ENCODE assay signal across 8 cellular contexts in the genomic region with DNA sequence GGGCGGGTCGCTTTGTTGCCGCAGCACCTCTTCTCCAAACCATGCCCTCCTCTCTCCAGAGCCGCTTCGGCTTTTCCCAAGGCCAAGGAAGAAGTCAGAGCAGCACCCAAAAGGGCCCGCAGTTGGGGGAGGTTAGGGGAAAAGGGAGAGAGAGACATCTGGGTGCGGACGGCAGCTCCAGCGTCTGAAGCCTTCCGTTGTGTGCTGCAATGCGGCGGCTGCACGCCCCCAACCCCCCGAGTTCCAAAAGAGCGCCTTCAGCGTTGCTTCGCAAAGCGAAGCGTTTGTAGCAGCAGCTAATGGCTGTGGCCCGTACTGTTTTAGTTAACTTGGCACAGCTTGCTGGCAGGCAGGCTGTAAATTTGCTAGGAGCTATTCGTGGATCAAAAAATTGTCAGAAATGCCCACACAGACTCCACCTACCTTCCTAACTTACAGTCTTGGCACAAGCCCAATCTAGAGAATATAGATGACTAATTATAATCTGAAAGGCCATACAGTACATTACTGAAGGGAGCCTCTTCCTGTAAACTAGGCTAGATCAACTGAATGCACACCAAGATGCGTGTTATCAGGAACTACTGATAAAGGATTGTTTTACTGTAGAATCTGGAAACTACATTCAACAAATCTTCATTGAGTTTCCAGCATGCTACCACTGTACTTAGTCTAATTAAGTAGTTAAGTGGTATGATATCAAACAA. TPM values are rescaled to one million over a fixed set of nuclear protein-coding genes. Genes with fewer than 3 reads are reported as not detected.
A peak's percentile ranks its signal among the peaks of the same experiment; 100 is the strongest.
DNase-seq lines count a peak whose midpoint lies in the region; ATAC-seq and TF ChIP-seq lines count a peak whose summit lies in the region.

No MANE protein-coding gene starts in this region.

- H2BK15ac ChIP-seq in neuronal stem cell (ENCODE audit: low read length), result no peak overlapping the region

- peaks cover 0 to 39% (median 17%) of the 10 kb centered on the region in 3 donors for H3K4me1 ChIP-seq in gastroesophageal sphincter
- peaks cover 0 to 18% of the 10 kb centered on the region in 2 donors for H3K4me1 ChIP-seq in neuronal stem cell (ENCODE audit: control insufficient read depth in 2 of 2, insufficient read depth in 1 of 2, low read depth in 1 of 2, low read length in 2 of 2)
- peaks cover 7% of the 10 kb centered on the region for H3K4me1 ChIP-seq in thymus (ENCODE audit: control insufficient read depth, insufficient read depth, low read length)

- H3K36me3 ChIP-seq in gastroesophageal sphincter, result no peaks in the 10 kb centered on the region
- H3K36me3 ChIP-seq in neuronal stem cell (replicated peaks in 1 of 2; ENCODE audit: control insufficient read depth in 2 of 2, insufficient read depth in 2 of 2, low read length in 2 of 2), result peaks cover 0 to 6% of the 10 kb centered on the region in 2 donors
- H3K36me3 ChIP-seq in thymus (ENCODE audit: control insufficient read depth, insufficient read depth), result no peaks in the 10 kb centered on the region

- H3K27me3 ChIP-seq in gastroesophageal sphincter (no peaks in the 10 kb centered on the region), neuronal stem cell (ENCODE audit: control insufficient read depth in 3 of 3, insufficient read depth in 3 of 3, low read depth in 1 of 3, low read length in 3 of 3) (no peaks in the 10 kb centered on the region), thymus (ENCODE audit: control insufficient read depth, insufficient read depth) (no peaks in the 10 kb centered on the region)

- no peak for ATAC-seq in gastroesophageal sphincter

- no peaks in the 10 kb centered on the region for H3K79me1 ChIP-seq in neuronal stem cell (ENCODE audit: low read depth, low read length)

- H3K4me3 Mint-ChIP-seq in activated naive CD4-positive, alpha-beta T cell treated with anti-CD3 and anti-CD28 coated beads for 36 hours, result peak overlapping the region; percentile 89

- no peaks in the 10 kb centered on the region for H3K27me3 Mint-ChIP-seq in activated naive CD4-positive, alpha-beta T cell treated with anti-CD3 and anti-CD28 coated beads for 36 hours (ENCODE audit: low read depth)

- H3K27ac ChIP-seq in RWPE1 (peak overlapping the region; percentile 99), gastroesophageal sphincter (peak overlapping the region; percentile 81 to 100 (median 100)), neuronal stem cell (replicated peaks; ENCODE audit: low read length) (peak overlapping the region; percentile 70), thymus (ENCODE audit: low read depth) (peak overlapping the region; percentile 99)

- H3K4me2 ChIP-seq in neuronal stem cell (ENCODE audit: insufficient read depth, low read length, poor library complexity, severe bottlenecking), result peak overlapping the region; percentile 88

- WGBS in gastroesophageal sphincter (ENCODE audit: low coverage in 1 of 2), 2 donors, result 0 to 1% methylated on average over 4 to 22 of the region's 22 CpGs
- WGBS in neuronal stem cell (ENCODE audit: extremely low coverage in 2 of 2, insufficient read length in 2 of 2, insufficient replicate concordance in 1 of 2), 2 donors, result no CpG with 5 or more reads among the region's 22 CpGs
- WGBS in thymus, result under 1% methylated on average over 22 of the region's 22 CpGs

- H3K27ac Mint-ChIP-seq in activated naive CD4-positive, alpha-beta T cell treated with anti-CD3 and anti-CD28 coated beads for 36 hours, result peak overlapping the region; percentile 99

- H2BK120ac ChIP-seq in neuronal stem cell (ENCODE audit: low read depth, low read length), result no peak overlapping the region

- H2BK5ac ChIP-seq in neuronal stem cell (ENCODE audit: low read length), result no peak overlapping the region

- no peak overlapping the region for H2BK12ac ChIP-seq in neuronal stem cell (ENCODE audit: low read length)

- H4K91ac ChIP-seq in neuronal stem cell (ENCODE audit: low read depth, low read length, poor library complexity), result no peak overlapping the region

- no peak for TF ChIP-seq POLR2A in gastroesophageal sphincter (IDR thresholded peaks at IDR 0.05)

- intact Hi-C loops in activated naive CD4-positive, alpha-beta T cell treated with anti-CD3 and anti-CD28 coated beads for 36 hours (cut with micrococcal nuclease), result loop anchor here (1.0 kb wide), 8 partner anchors 13 to 397 kb away; a partner anchor contains a TSS

- H3K4ac ChIP-seq in neuronal stem cell (ENCODE audit: low read length), result no peak overlapping the region

- TF ChIP-seq EP300 in gastroesophageal sphincter (IDR thresholded peaks at IDR 0.05), result no peak

- TF ChIP-seq CTCF in RWPE1 (conservative IDR thresholded peaks at IDR 0.05; ENCODE audit: low read depth) (no peak), gastroesophageal sphincter (IDR thresholded peaks at IDR 0.05) (no peak)

- peak overlapping the region; percentile 84 for H2AFZ ChIP-seq in neuronal stem cell (ENCODE audit: low read length)

- peak overlapping the region; percentile 52 for H4K8ac ChIP-seq in neuronal stem cell (ENCODE audit: low read depth, low read length)

- CTCF ChIA-PET in RWPE1 (lab: Yijun Ruan, JAX), result interaction anchor here (0.5 to 0.7 kb wide), 2 partner anchors 60 to 217 kb away, joined by 3 read pairs; a partner anchor contains a TSS
- CTCF ChIA-PET in activated naive CD4-positive, alpha-beta T cell treated with anti-CD3 and anti-CD28 coated beads for 36 hours (lab: Charles Lee), result interaction anchor here (0.8 to 6.3 kb wide), 6 partner anchors 8 to 215 kb away, joined by 3 to 42 read pairs (median 6); a partner anchor contains a TSS

- H3K14ac ChIP-seq in neuronal stem cell (ENCODE audit: low read length), result no peak overlapping the region

- H3K18ac ChIP-seq in neuronal stem cell (ENCODE audit: low read length), result peak overlapping the region; percentile 89

- POLR2A ChIA-PET in RWPE1 (lab: Yijun Ruan, JAX; ENCODE audit: low non-redundant PET), result interaction anchor here (0.6 kb wide), 1 partner anchor 888 kb away, joined by 6 read pairs; no protein-coding TSS in a partner anchor

- peaks cover 19% of the 10 kb centered on the region for H3K36me3 Mint-ChIP-seq in activated naive CD4-positive, alpha-beta T cell treated with anti-CD3 and anti-CD28 coated beads for 36 hours (ENCODE audit: low read depth)

- H3K9me3 Mint-ChIP-seq in activated naive CD4-positive, alpha-beta T cell treated with anti-CD3 and anti-CD28 coated beads for 36 hours, result no peaks in the 10 kb centered on the region

- peaks cover 42% of the 10 kb centered on the region for H3K4me1 Mint-ChIP-seq in activated naive CD4-positive, alpha-beta T cell treated with anti-CD3 and anti-CD28 coated beads for 36 hours (ENCODE audit: low read depth)

- H2AK5ac ChIP-seq in neuronal stem cell (ENCODE audit: low read depth, low read length), result no peak overlapping the region

- H3K9me3 ChIP-seq in gastroesophageal sphincter (no peaks in the 10 kb centered on the region), neuronal stem cell (replicated peaks in 1 of 2; ENCODE audit: control insufficient read depth in 2 of 2, insufficient read depth in 1 of 2, low read depth in 1 of 2, low read length in 2 of 2) (no peaks in the 10 kb centered on the region), thymus (ENCODE audit: control insufficient read depth) (no peaks in the 10 kb centered on the region)

- peak overlapping the region; percentile 1 for H3K9ac ChIP-seq in neuronal stem cell (ENCODE audit: low read depth, low read length, poor library complexity)

- DNase-seq in DMS 273 (lab: John Stamatoyannopoulos, UW; ENCODE audit: unreplicated experiment), result peak; percentile 90
- DNase-seq in DMS 273 treated with DMSO at 0.1 percent for 48 hours (lab: John Stamatoyannopoulos, UW), result no peak
- peak; percentile 72 for DNase-seq in HT1080 (ENCODE audit: low read depth)
- DNase-seq in RWPE1 (ENCODE audit: low spot score), result peak; percentile 60
- DNase-seq in activated naive CD4-positive, alpha-beta T cell treated with anti-CD3 and anti-CD28 coated beads for 36 hours, result peak; percentile 56
- no peak for DNase-seq in neuronal stem cell (ENCODE audit: low spot score)

- peak overlapping the region; percentile 59 to 92 for H3K4me3 ChIP-seq in gastroesophageal sphincter
- H3K4me3 ChIP-seq in neuronal stem cell (ENCODE audit: low read length in 2 of 2), result peak overlapping the region; percentile 57 to 76
- H3K4me3 ChIP-seq in thymus (ENCODE audit: low read length), result peak overlapping the region; percentile 97

- no peak overlapping the region for H3K23ac ChIP-seq in neuronal stem cell (ENCODE audit: low read depth, low read length, poor library complexity)

RNA-seq across cellular contexts. Expression of a gene that starts 1.1 kb away (rescaled TPM):
- 28.0 and 32.9 TPM in 2 replicates for total RNA-seq in HT1080 (2014; rRNA removed; shearing (Covaris generic))
- 26.0 and 33.6 TPM in 2 replicates for polyA plus RNA-seq in HT1080 (2015; cell fraction: cytosol; rRNA removed)
- 37.5 and 37.6 TPM in 2 replicates for polyA plus RNA-seq in HT1080 (2015; cell fraction: nucleus; rRNA removed)
- 10 to 100 TPM; 30.6 to 32.2 TPM for total RNA-seq in activated naive CD4-positive, alpha-beta T cell treated with anti-CD3 and anti-CD28 coated beads for 36 hours
- 10 to 100 TPM; 31.2 to 64.6 (median 37.4) TPM for total RNA-seq in gastroesophageal sphincter
- polyA plus RNA-seq in neuronal stem cell (2013, experiment 1 of 2), result 19.3 TPM
- 18.0 TPM for polyA plus RNA-seq in neuronal stem cell (2013, experiment 2 of 2)
- polyA plus RNA-seq in thymus, result 24.1 TPM

Comparison
In these comparisons a context has a peak if more than half of its experiments do, and no peak if none do; other contexts are left out.
1. DNase-seq: peak in DMS 273 (single experiment), HT1080 (single experiment), RWPE1 (single experiment) and activated naive CD4-positive, alpha-beta T cell treated with anti-CD3 and anti-CD28 coated beads for 36 hours (single experiment); none in DMS 273 treated with DMSO at 0.1 percent for 48 hours (single experiment) and neuronal stem cell (single experiment).
2. Peak in every context shown above with its lines, with median percentiles within 50 percentile points of each other: H3K27ac ChIP-seq and H3K4me3 ChIP-seq.